Comparison of ENCODE assay signal across 24 cellular contexts in genomic region chr5:6757414-6757969, GRCh38.
"Had no signal": no experiment of that assay in that cellular context is flagged by ENCODE, and none has a peak within 500 bp of the region (broad histone marks: within the 10 kb centered on the region; RNA-seq: fewer than 3 reads in every experiment).

No MANE protein-coding gene starts in this region.

- DNase-seq: activated CD4-positive, alpha-beta memory T cell treated with anti-CD3 and anti-CD28 coated beads, Interleukin-2, amount 10 ng/mL, durations not matched to agents 7 days and 5 days; activated CD4-positive, alpha-beta T cell treated with anti-CD3 and anti-CD28 coated beads for 36 hours; activated CD4-positive, alpha-beta T cell treated with anti-CD3 and anti-CD28 coated beads, Interleukin-2, amount 50 U/mL, for 1 hour; activated gamma-delta T cell; activated naive CD4-positive, alpha-beta T cell treated with anti-CD3 and anti-CD28 coated beads for 36 hours; activated T-cell treated with anti-CD3 and anti-CD28 coated beads for 4 hours; activated T-cell treated with anti-CD3 and anti-CD28 coated beads, Interleukin-2, amount 50 U/mL, for 48 hours; brain microvascular endothelial cell; MG63; NCI-H1105; NCI-H1436; NCI-H2081; NCI-H2227 treated with DMSO at 0.1 percent for 48 hours; NCI-H446 treated with DMSO at 0.1 percent for 48 hours; NK-92 treated with Interleukin-12 subunit alpha and Interleukin-12 subunit beta, amount 100 ng/mL, for 24 hours; OCI-M1; RPMI8226; T-cell had no signal

- H3K4me3 ChIP-seq: cardiac muscle cell, MG63, SK-N-MC had no signal

- H3K27me3 ChIP-seq: brain microvascular endothelial cell, cardiac muscle cell, MG63 had no signal

- H3K27ac ChIP-seq: brain microvascular endothelial cell, cardiac muscle cell, SK-N-MC, WERI-Rb-1 had no signal

- ATAC-seq: activated CD4-positive, alpha-beta T cell treated with anti-CD3 and anti-CD28 coated beads for 36 hours; activated T-helper 17 cell treated with anti-CD3 and anti-CD28 coated beads, Interleukin-2, amount 50 U/mL, for 72 hours; Panc1; Right ventricle myocardium inferior had no signal

- H3K9me3 ChIP-seq: MG63 had no signal
